1 cellular context compared by ENCODE assay signal in the genomic region with DNA sequence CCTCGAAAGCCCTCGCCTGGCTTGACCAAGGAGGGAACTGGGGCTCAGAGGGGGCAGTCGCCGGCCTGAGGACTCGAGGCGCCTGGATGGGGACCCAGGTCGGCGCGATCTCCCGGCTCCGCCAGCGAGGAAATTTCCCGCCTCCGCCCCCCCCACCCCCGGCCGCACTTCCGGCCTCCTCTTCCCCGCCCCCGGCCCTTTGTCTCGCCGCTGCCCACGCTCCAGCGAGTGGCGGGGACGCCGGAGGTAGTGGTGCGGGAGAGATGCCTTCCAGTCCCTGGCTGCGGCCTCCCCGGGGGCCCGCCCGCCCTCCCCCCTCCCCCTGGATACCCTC.
TF ChIP-seq lines count a peak whose summit lies in the region.

No MANE protein-coding gene starts in this region.

TF ChIP-seq in H1, 55 proteins besides CTCF, POLR2A, EP300 and RAD21:
- TF ChIP-seq KDM4A (IDR thresholded peaks at IDR 0.05; ENCODE audit: low read depth, low read length, severe bottlenecking) (no peak), GTF2F1 (IDR thresholded peaks at IDR 0.05; ENCODE audit: borderline replicate concordance, low read depth, low read length) (no peak)
